In the genomic region with DNA sequence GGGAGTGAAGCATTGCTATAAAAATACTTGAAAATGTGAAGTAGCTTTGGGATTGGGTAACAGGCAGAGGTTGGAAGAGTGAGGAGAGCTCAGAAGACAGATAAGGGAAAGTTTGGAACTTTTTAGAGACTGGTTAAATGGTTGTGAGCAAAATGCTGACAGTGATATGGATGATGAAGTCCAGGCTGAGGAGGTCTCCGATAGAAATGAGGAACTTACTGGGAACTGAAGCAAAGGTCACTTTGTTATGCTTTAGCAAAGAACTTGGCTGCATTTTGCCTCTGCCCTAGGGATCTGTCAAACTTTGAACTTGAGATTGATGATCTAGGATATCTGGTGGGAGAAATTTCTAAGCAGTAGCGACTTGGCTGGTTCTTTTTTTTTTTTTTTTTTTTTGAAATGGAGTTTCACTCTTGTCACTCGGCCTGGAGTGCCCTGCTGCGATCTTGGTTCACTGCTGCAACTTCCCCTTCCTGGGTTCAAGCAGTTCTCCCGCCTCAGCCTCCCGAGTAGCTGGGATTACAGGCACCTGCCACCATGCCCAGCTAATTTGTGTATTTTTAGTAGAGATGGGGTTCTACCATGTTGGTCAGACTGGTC, we compare ENCODE assay signal across 19 cellular contexts.
A peak's percentile ranks its signal among the peaks of the same experiment; 100 is the strongest.
DNase-seq lines count a peak whose midpoint lies in the region; ATAC-seq and TF ChIP-seq lines count a peak whose summit lies in the region.
"Had no signal": no experiment of that assay in that cellular context is flagged by ENCODE, and none has a peak within 500 bp of the region (broad histone marks: within the 10 kb centered on the region; RNA-seq: fewer than 3 reads in every experiment).

No MANE protein-coding gene starts in this region.

- no peaks in the 10 kb centered on the region for H3K9me3 Mint-ChIP-seq in stimulated activated naive B cell treated with anti-CD40 and anti-IgM and Interleukin-4, amounts not matched to agents 10 μg/mL and 1 μg/mL and 100 μg/mL, for 72 hours

- peaks cover 0 to 4% (median 0%) of the 10 kb centered on the region in 45 donors for H3K27me3 ChIP-seq in dorsolateral prefrontal cortex

- no peaks in the 10 kb centered on the region for H3K27me3 Mint-ChIP-seq in stimulated activated naive B cell treated with anti-CD40 and anti-IgM and Interleukin-4, amounts not matched to agents 10 μg/mL and 1 μg/mL and 100 μg/mL, for 72 hours

- H3K27ac ChIP-seq in dorsolateral prefrontal cortex, result no peak overlapping the region
- H3K27ac ChIP-seq: 22Rv1, C4-2B had no signal

- peak; percentile 80 for ATAC-seq in left ventricle myocardium superior
- ATAC-seq in stimulated activated naive B cell treated with anti-CD40 and anti-IgM and Interleukin-4, amounts not matched to agents 10 μg/mL and 1 μg/mL and 100 μg/mL, for 72 hours (replicated peaks), result no peak
- ATAC-seq: K562 had no signal

- no peak overlapping the region for H3K4me3 Mint-ChIP-seq in stimulated activated naive B cell treated with anti-CD40 and anti-IgM and Interleukin-4, amounts not matched to agents 10 μg/mL and 1 μg/mL and 100 μg/mL, for 72 hours

- H3K36me3 Mint-ChIP-seq in stimulated activated naive B cell treated with anti-CD40 and anti-IgM and Interleukin-4, amounts not matched to agents 10 μg/mL and 1 μg/mL and 100 μg/mL, for 72 hours, result peaks cover 0 to 5% of the 10 kb centered on the region in 2 donors

- H3K4me1 Mint-ChIP-seq in stimulated activated naive B cell treated with anti-CD40 and anti-IgM and Interleukin-4, amounts not matched to agents 10 μg/mL and 1 μg/mL and 100 μg/mL, for 72 hours, result peaks cover 4 to 5% of the 10 kb centered on the region in 2 donors

- peak overlapping the region; percentile 48 for H3K27ac Mint-ChIP-seq in stimulated activated naive B cell treated with anti-CD40 and anti-IgM and Interleukin-4, amounts not matched to agents 10 μg/mL and 1 μg/mL and 100 μg/mL, for 72 hours

- intact Hi-C loops in left ventricle myocardium superior (cut with micrococcal nuclease), result no loop called here
- intact Hi-C loops in dorsolateral prefrontal cortex (cut with DNase I), result no loop called here

- peak; percentile 1 for DNase-seq in NOMO-1 treated with DMSO at 0.1 percent for 48 hours (lab: John Stamatoyannopoulos, UW; ENCODE audit: unreplicated experiment)
- DNase-seq in NOMO-1 treated with dmso at 0.1 percent for 144 hours (lab: John Stamatoyannopoulos, UW; ENCODE audit: unreplicated experiment), result no peak
- peak; percentile 12 for DNase-seq in OCI-M1 (lab: John Stamatoyannopoulos, UW)
- no peak for DNase-seq in left ventricle myocardium superior
- no peak for DNase-seq in stimulated activated naive B cell treated with anti-CD40 and anti-IgM and Interleukin-4, amounts not matched to agents 10 μg/mL and 1 μg/mL and 100 μg/mL, for 72 hours
- no peak for DNase-seq in UCSD-AML1 (lab: John Stamatoyannopoulos, UW; ENCODE audit: unreplicated experiment)
- DNase-seq in dorsolateral prefrontal cortex, result no peak
- DNase-seq in activated naive CD4-positive, alpha-beta T cell treated with Interleukin-2 at 50 U/mL for 16 hours, result no peak
- DNase-seq: AML-193, DMS79 treated with DMSO at 0.1 percent for 48 hours, GOT3, NCI-H1048, NCI-H1436 treated with DMSO at 0.1 percent for 48 hours, NCI-H2029, NCI-H526, SHP77 treated with DMSO at 0.1 percent for 48 hours had no signal

- TF ChIP-seq CTCF in dorsolateral prefrontal cortex (IDR thresholded peaks at IDR 0.05 in 54 of 56, conservative IDR thresholded peaks at IDR 0.05 in 2 of 56; ENCODE audit: low read depth in 1 of 56, partially characterized antibody in 56 of 56), result no peak

- no peak overlapping the region for H3K4me3 ChIP-seq in dorsolateral prefrontal cortex
- H3K4me3 ChIP-seq: K562 had no signal

Comparison
In these comparisons a context has a peak if more than half of its experiments do, and no peak if none do; other contexts are left out.
1. DNase-seq: peak in NOMO-1 treated with DMSO at 0.1 percent for 48 hours (single experiment) and OCI-M1 (single experiment); none in NOMO-1 treated with dmso at 0.1 percent for 144 hours (single experiment), left ventricle myocardium superior (single experiment), stimulated activated naive B cell treated with anti-CD40 and anti-IgM and Interleukin-4, amounts not matched to agents 10 μg/mL and 1 μg/mL and 100 μg/mL, for 72 hours (single experiment), UCSD-AML1 (single experiment), dorsolateral prefrontal cortex (0 of 10) and activated naive CD4-positive, alpha-beta T cell treated with Interleukin-2 at 50 U/mL for 16 hours (single experiment).